In the genomic region with DNA sequence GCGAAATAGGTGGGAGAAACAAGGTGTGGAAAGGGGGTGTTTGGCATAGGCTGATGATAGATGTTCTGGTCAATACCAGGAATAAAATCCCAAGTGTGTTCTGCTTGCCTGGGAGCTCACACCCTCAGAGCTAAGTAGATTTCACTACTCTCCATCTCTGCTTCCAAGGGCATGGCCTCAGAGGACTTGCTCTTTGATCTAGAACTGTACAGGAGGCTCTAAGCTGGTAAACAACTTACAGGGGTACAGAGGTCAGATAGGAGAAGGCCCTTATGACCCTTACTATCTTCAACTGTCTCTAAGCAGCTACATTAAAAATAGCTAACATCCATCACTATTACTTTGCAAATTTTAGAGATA, we compare ENCODE assay signal across 15 cellular contexts.
A peak's percentile ranks its signal among the peaks of the same experiment; 100 is the strongest.
DNase-seq lines count a peak whose midpoint lies in the region; ATAC-seq, FAIRE-seq and TF ChIP-seq lines count a peak whose summit lies in the region.
"Had no signal": no experiment of that assay in that cellular context is flagged by ENCODE, and none has a peak within 500 bp of the region (broad histone marks: within the 10 kb centered on the region; RNA-seq: fewer than 3 reads in every experiment).

No MANE protein-coding gene starts in this region.

- no TSS peak for BruUV-seq in Calu3 (replicated peaks; lab: Mats Ljungman, UMichigan)

- H3K27me3 ChIP-seq in KMS-11 (ENCODE audit: insufficient read depth, low read depth) = no peaks in the 10 kb centered on the region
- H3K27me3 ChIP-seq in effector memory CD4-positive, alpha-beta T cell (replicated peaks; ENCODE audit: control insufficient read depth, insufficient read depth, low read length, poor library complexity, severe bottlenecking) = no peaks in the 10 kb centered on the region
- H3K27me3 ChIP-seq: tibial artery had no signal

- H3K79me2 ChIP-seq in KMS-11 (ENCODE audit: insufficient read depth, low read depth) = peaks cover 100% of the 10 kb centered on the region

- no peak overlapping the region for H3K4me3 Mint-ChIP-seq in stimulated activated naive CD8-positive, alpha-beta T cell treated with anti-CD3 and anti-CD28 coated beads, Interleukin-15, Interleukin-2, amounts not matched to agents 100 ng/mL and 50 ng/mL, for 24 hours
- peak overlapping the region in 1 of 2 donors; percentile 97 for H3K4me3 Mint-ChIP-seq in stimulated activated naive CD8-positive, alpha-beta T cell treated with anti-CD3 and anti-CD28 coated beads, Interleukin-15, amount 100 ng/mL, for 72 hours
- no peak overlapping the region for H3K4me3 Mint-ChIP-seq in Calu3 (ENCODE audit: low read depth, unreplicated experiment)

- H3K9me3 ChIP-seq in effector memory CD4-positive, alpha-beta T cell (ENCODE audit: control insufficient read depth, low read length) = no peaks in the 10 kb centered on the region
- H3K9me3 ChIP-seq in kidney (ENCODE audit: control insufficient read depth in 1 of 2, low read length in 2 of 2) = no peaks in the 10 kb centered on the region
- H3K9me3 ChIP-seq: prostate gland, tibial artery had no signal

- TF ChIP-seq CTCF in KMS-11 (conservative IDR thresholded peaks at IDR 0.05; ENCODE audit: low read depth, low read length) (no peak), kidney (IDR thresholded peaks at IDR 0.05; ENCODE audit: borderline replicate concordance, extremely low read depth, insufficient read depth) (no peak), Calu3 (IDR thresholded peaks at IDR 0.05; ENCODE audit: unreplicated experiment) (no peak)

- H3K4me1 Mint-ChIP-seq in stimulated activated naive CD8-positive, alpha-beta T cell treated with anti-CD3 and anti-CD28 coated beads, Interleukin-15, Interleukin-2, amounts not matched to agents 100 ng/mL and 50 ng/mL, for 24 hours (ENCODE audit: low read depth) = peaks cover 3% of the 10 kb centered on the region
- H3K4me1 Mint-ChIP-seq in stimulated activated naive CD8-positive, alpha-beta T cell treated with anti-CD3 and anti-CD28 coated beads, Interleukin-15, amount 100 ng/mL, for 72 hours = peaks cover 33% of the 10 kb centered on the region
- peaks cover 22% of the 10 kb centered on the region for H3K4me1 Mint-ChIP-seq in Calu3 (ENCODE audit: low read depth, unreplicated experiment)

- no peaks in the 10 kb centered on the region for H3K9me3 Mint-ChIP-seq in stimulated activated naive CD8-positive, alpha-beta T cell treated with anti-CD3 and anti-CD28 coated beads, Interleukin-15, Interleukin-2, amounts not matched to agents 100 ng/mL and 50 ng/mL, for 24 hours
- no peaks in the 10 kb centered on the region for H3K9me3 Mint-ChIP-seq in stimulated activated naive CD8-positive, alpha-beta T cell treated with anti-CD3 and anti-CD28 coated beads, Interleukin-15, amount 100 ng/mL, for 72 hours
- H3K9me3 Mint-ChIP-seq in Calu3 (ENCODE audit: low read depth, unreplicated experiment) = no peaks in the 10 kb centered on the region

- ATAC-seq in stimulated activated naive CD8-positive, alpha-beta T cell treated with anti-CD3 and anti-CD28 coated beads, Interleukin-15, amount 100 ng/mL, for 72 hours = no peak
- ATAC-seq in HG03139 (IDR thresholded peaks at IDR 0.05; ENCODE audit: unreplicated experiment) = no peak

- H4K20me1 ChIP-seq in KMS-11 (ENCODE audit: insufficient read depth) = peaks cover 52% of the 10 kb centered on the region

- no peaks in the 10 kb centered on the region for H3K36me3 Mint-ChIP-seq in stimulated activated naive CD8-positive, alpha-beta T cell treated with anti-CD3 and anti-CD28 coated beads, Interleukin-15, Interleukin-2, amounts not matched to agents 100 ng/mL and 50 ng/mL, for 24 hours (ENCODE audit: low read depth)
- peaks cover 11% of the 10 kb centered on the region for H3K36me3 Mint-ChIP-seq in Calu3 (ENCODE audit: insufficient read depth, unreplicated experiment)

- no peaks in the 10 kb centered on the region for H3K27me3 Mint-ChIP-seq in stimulated activated naive CD8-positive, alpha-beta T cell treated with anti-CD3 and anti-CD28 coated beads, Interleukin-15, Interleukin-2, amounts not matched to agents 100 ng/mL and 50 ng/mL, for 24 hours
- no peaks in the 10 kb centered on the region for H3K27me3 Mint-ChIP-seq in stimulated activated naive CD8-positive, alpha-beta T cell treated with anti-CD3 and anti-CD28 coated beads, Interleukin-15, amount 100 ng/mL, for 72 hours
- H3K27me3 Mint-ChIP-seq in Calu3 (ENCODE audit: unreplicated experiment) = no peaks in the 10 kb centered on the region

- no peak for FAIRE-seq in kidney (lab: Jason Lieb, UNC)
- FAIRE-seq: GM19239, keratinocyte had no signal

- H3K4me2 ChIP-seq in KMS-11 = peak overlapping the region; percentile 71; the same call in 1 of the 2 replicates

- peak overlapping the region; percentile 92 for H3K27ac Mint-ChIP-seq in stimulated activated naive CD8-positive, alpha-beta T cell treated with anti-CD3 and anti-CD28 coated beads, Interleukin-15, Interleukin-2, amounts not matched to agents 100 ng/mL and 50 ng/mL, for 24 hours
- peak overlapping the region in 1 of 2 donors; percentile 89 for H3K27ac Mint-ChIP-seq in stimulated activated naive CD8-positive, alpha-beta T cell treated with anti-CD3 and anti-CD28 coated beads, Interleukin-15, amount 100 ng/mL, for 72 hours
- no peak overlapping the region for H3K27ac Mint-ChIP-seq in Calu3 (ENCODE audit: unreplicated experiment)

- H3K36me3 ChIP-seq in KMS-11 (ENCODE audit: insufficient read depth) = peaks cover 3% of the 10 kb centered on the region; the same call in 1 of the 2 replicates
- no peaks in the 10 kb centered on the region for H3K36me3 ChIP-seq in effector memory CD4-positive, alpha-beta T cell (ENCODE audit: control insufficient read depth, insufficient read depth, low read length)
- H3K36me3 ChIP-seq in kidney (ENCODE audit: control insufficient read depth in 1 of 2, insufficient read depth in 2 of 2, low read length in 2 of 2) = peaks cover 0 to 7% of the 10 kb centered on the region in 2 donors

- CTCF ChIA-PET in Calu3 (lab: Charles Lee) = interaction anchor here (1.9 kb wide), 1 partner anchor 9 kb away, joined by 4 read pairs; no protein-coding TSS in a partner anchor

- H3K4me3 ChIP-seq in KMS-11 (IDR thresholded peaks at IDR 0.05; ENCODE audit: insufficient read depth, low read depth, low read length) (no peak overlapping the region), kidney (ENCODE audit: low read length in 2 of 2) (no peak overlapping the region)
- no peak overlapping the region for H3K4me3 ChIP-seq in effector memory CD4-positive, alpha-beta T cell (ENCODE audit: insufficient read depth, low read depth, low read length, poor library complexity, severe bottlenecking)
- H3K4me3 ChIP-seq: prostate gland, tibial artery had no signal

- intact Hi-C loops in kidney (cut with DNase I) (no loop called here), Calu3 (cut with micrococcal nuclease; ENCODE audit: unreplicated experiment) (no loop called here)

- no peak overlapping the region for H2AFZ ChIP-seq in KMS-11 (ENCODE audit: low read depth)

- no peak for DNase-seq in stimulated activated naive CD8-positive, alpha-beta T cell treated with anti-CD3 and anti-CD28 coated beads, Interleukin-15, amount 100 ng/mL, for 72 hours
- no peak for DNase-seq in effector memory CD4-positive, alpha-beta T cell
- DNase-seq in kidney (no peak), NCI-H510A (lab: John Stamatoyannopoulos, UW) (no peak), Calu3 (no peak)
- DNase-seq: amniotic stem cell, NCI-H82, SIG-M5, tibial artery had no signal

- peaks cover 88% of the 10 kb centered on the region for H3K4me1 ChIP-seq in KMS-11 (ENCODE audit: low read depth, poor library complexity, severe bottlenecking)
- peaks cover 70% of the 10 kb centered on the region for H3K4me1 ChIP-seq in effector memory CD4-positive, alpha-beta T cell (ENCODE audit: control insufficient read depth, insufficient read depth, low read length, poor library complexity, severe bottlenecking)
- H3K4me1 ChIP-seq in kidney (ENCODE audit: control insufficient read depth in 1 of 2, insufficient read depth in 1 of 2, low read depth in 1 of 2, low read length in 2 of 2) = peaks cover 6 to 8% of the 10 kb centered on the region in 2 donors
- H3K4me1 ChIP-seq: prostate gland had no signal

- no peak overlapping the region for H3K27ac ChIP-seq in KMS-11
- peak overlapping the region; percentile 91 for H3K27ac ChIP-seq in effector memory CD4-positive, alpha-beta T cell (ENCODE audit: insufficient read depth, low read length, poor library complexity, severe bottlenecking)
- H3K27ac ChIP-seq in kidney (ENCODE audit: low read depth in 2 of 2, low read length in 2 of 2) = no peak overlapping the region
- H3K27ac ChIP-seq: prostate gland, tibial artery had no signal

- no peak overlapping the region for H3K9ac ChIP-seq in KMS-11
- no peak overlapping the region for H3K9ac ChIP-seq in kidney (ENCODE audit: low read length in 2 of 2)
